ENCODE assay signal across 8 cellular contexts in the genomic region with DNA sequence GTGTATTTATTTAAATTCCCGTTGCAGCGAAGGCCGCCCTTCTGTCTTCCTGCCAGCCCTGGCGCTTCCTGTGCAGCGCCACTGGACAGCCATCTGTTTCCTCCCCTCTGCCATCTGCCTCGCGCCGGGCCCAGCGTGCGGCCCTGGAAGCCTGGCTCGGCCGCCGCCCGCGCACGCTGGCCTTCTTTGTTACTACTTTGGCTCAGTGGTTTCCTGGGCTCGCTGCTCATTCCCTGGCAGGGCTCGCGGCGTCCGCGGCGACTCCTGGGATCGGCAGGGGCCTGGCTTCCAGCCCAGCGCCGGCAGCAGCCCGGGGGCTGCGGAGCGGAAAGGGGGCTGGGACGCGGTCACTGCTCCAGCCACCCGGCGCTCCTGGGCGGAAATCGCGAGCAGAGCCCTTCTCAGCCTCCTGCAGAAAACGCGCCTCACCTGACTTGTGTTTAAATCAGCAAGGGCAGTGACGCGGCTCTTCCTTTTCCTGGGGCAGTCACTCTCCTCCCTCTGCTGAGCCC. TPM values are rescaled to one million over a fixed set of nuclear protein-coding genes. Genes with fewer than 3 reads are reported as not detected.
DNase-seq lines count a peak whose midpoint lies in the region; ATAC-seq, FAIRE-seq and TF ChIP-seq lines count a peak whose summit lies in the region.

No MANE protein-coding gene starts in this region.

- in situ Hi-C loops in KBM-7 (cut with MboI; ENCODE audit: low pct_unique_long_range_greater_than_20kb, low sequenced_read_pairs) = no loop called here

- intact Hi-C loops in heart right ventricle (cut with DNase I) (loop anchor here in 2 of 10 donors (5.0 to 10.0 kb wide), 3 partner anchors 66 to 224 kb away; no protein-coding TSS in a partner anchor), ovary (cut with DNase I) (no loop called here)

- ATAC-seq in GM21529 (IDR thresholded peaks at IDR 0.05; ENCODE audit: unreplicated experiment) (peak; percentile 77), heart right ventricle (peak; percentile 85 to 93 (median 90))

- TF ChIP-seq EP300 in ovary (IDR thresholded peaks at IDR 0.05) = no peak

- H3K9me3 ChIP-seq in heart right ventricle = no peaks in the 10 kb centered on the region
- H3K9me3 ChIP-seq in ovary = no peaks in the 10 kb centered on the region

- H3K4me1 ChIP-seq in heart right ventricle (peaks cover 4 to 88% (median 34%) of the 10 kb centered on the region in 9 donors), ovary (ENCODE audit: insufficient read depth) (peaks cover 3% of the 10 kb centered on the region)

- 0 to 1% methylated on average over 39 to 40 of the region's 40 CpGs for WGBS in heart right ventricle, 2 donors
- 0 to 2% (median 1%) methylated on average over 39 to 40 of the region's 40 CpGs for WGBS in ovary, 3 donors

- TF ChIP-seq CTCF in heart right ventricle (IDR thresholded peaks at IDR 0.05) (peak in 2 of 9 donors; percentile 8 to 12), ovary (IDR thresholded peaks at IDR 0.05) (no peak), D721Med (IDR thresholded peaks at IDR 0.05; ENCODE audit: insufficient read depth, missing control alignments) (no peak)

- DNase-seq in DMS 273 (lab: John Stamatoyannopoulos, UW; ENCODE audit: unreplicated experiment) = peak; percentile 95
- peak; percentile 96 for DNase-seq in KBM-7
- DNase-seq in SW 1271 (lab: John Stamatoyannopoulos, UW) = peak; percentile 35 to 74
- peak; percentile 53 for DNase-seq in amniotic epithelial cell (ENCODE audit: low read depth)
- peak; percentile 83 to 85 for DNase-seq in heart right ventricle
- peak; percentile 63 to 84 (median 79) for DNase-seq in ovary
- DNase-seq in D721Med (ENCODE audit: insufficient read length, low spot score) = no peak

- H3K27me3 ChIP-seq in heart right ventricle (no peaks in the 10 kb centered on the region), ovary (no peaks in the 10 kb centered on the region)

- H3K36me3 ChIP-seq in heart right ventricle = no peaks in the 10 kb centered on the region
- no peaks in the 10 kb centered on the region for H3K36me3 ChIP-seq in ovary

- TF ChIP-seq POLR2A in ovary (IDR thresholded peaks at IDR 0.05) = no peak

- FAIRE-seq in D721Med (lab: Jason Lieb, UNC) = no peak

- H3K27ac ChIP-seq in heart right ventricle (peak overlapping the region; percentile 62 to 95 (median 86)), ovary (peak overlapping the region in 1 of 2 donors; percentile 12)

- H3K4me3 ChIP-seq in heart right ventricle (peak overlapping the region; percentile 7 to 61 (median 54)), ovary (peak overlapping the region; percentile 35)

RNA-seq across cellular contexts. Expression of gene CMTM7, which starts 9.9 kb away (rescaled TPM):
- 1 to 10 TPM; 1.7 to 9.2 (median 2.8) TPM for total RNA-seq in heart right ventricle
- 1 to 10 TPM; 4.5 to 7.2 TPM for polyA plus RNA-seq in heart right ventricle
- 10 to 100 TPM in 3 of 7 donors, 1 to 10 TPM in 4; 2.7 to 63.4 (median 7.6) TPM for total RNA-seq in ovary
- polyA plus RNA-seq in ovary = 10 to 100 TPM in 1 of 2 donors, 1 to 10 TPM in 1; 4.7 to 20.3 TPM
